In genomic region chr5:115179068-115179958, GRCh38 we compare ENCODE assay signal across 8 cellular contexts. TPM values are rescaled to one million over a fixed set of nuclear protein-coding genes. Genes with fewer than 3 reads are reported as not detected.
DNase-seq lines count a peak whose midpoint lies in the region; ATAC-seq lines count a peak whose summit lies in the region.

No MANE protein-coding gene starts in this region.

- ATAC-seq in GM21447 (IDR thresholded peaks at IDR 0.05; ENCODE audit: unreplicated experiment) = peak; percentile 26

- no peak overlapping the region for H3K27ac ChIP-seq in effector memory CD4-positive, alpha-beta T cell (ENCODE audit: insufficient read depth, low read length, poor library complexity, severe bottlenecking)

- DNase-seq in DMS53 (lab: John Stamatoyannopoulos, UW) = peak; percentile 79
- peak; percentile 16 for DNase-seq in MG63
- no peak for DNase-seq in effector memory CD4-positive, alpha-beta T cell
- DNase-seq in COLO829 (ENCODE audit: low spot score) = no peak
- no peak for DNase-seq in NCI-H2081 treated with DMSO at 0.1 percent for 48 hours (lab: John Stamatoyannopoulos, UW)
- DNase-seq in NCI-H1930 (lab: John Stamatoyannopoulos, UW) = no peak

- no peak overlapping the region for H3K9ac ChIP-seq in mucosa of stomach (ENCODE audit: low read length)

- H3K9me3 ChIP-seq in MG63 (no peaks in the 10 kb centered on the region; the same call in 1 of the 2 replicates), mucosa of stomach (ENCODE audit: control insufficient read depth, low read length) (no peaks in the 10 kb centered on the region)
- no peaks in the 10 kb centered on the region for H3K9me3 ChIP-seq in effector memory CD4-positive, alpha-beta T cell (ENCODE audit: control insufficient read depth, low read length)

- H3K4me3 ChIP-seq in MG63 = peak overlapping the region; percentile 43
- peak overlapping the region; percentile 50 for H3K4me3 ChIP-seq in effector memory CD4-positive, alpha-beta T cell (ENCODE audit: insufficient read depth, low read depth, low read length, poor library complexity, severe bottlenecking)
- H3K4me3 ChIP-seq in mucosa of stomach (ENCODE audit: low read length) = peak overlapping the region; percentile 37

- H3K27me3 ChIP-seq in MG63 = peaks cover 47% of the 10 kb centered on the region
- H3K27me3 ChIP-seq in effector memory CD4-positive, alpha-beta T cell (replicated peaks; ENCODE audit: control insufficient read depth, insufficient read depth, low read length, poor library complexity, severe bottlenecking) = peaks cover 55% of the 10 kb centered on the region
- H3K27me3 ChIP-seq in mucosa of stomach (ENCODE audit: control insufficient read depth, insufficient read depth, low read length) = peaks cover 58% of the 10 kb centered on the region

- peaks cover 12% of the 10 kb centered on the region for H3K4me1 ChIP-seq in effector memory CD4-positive, alpha-beta T cell (ENCODE audit: control insufficient read depth, insufficient read depth, low read length, poor library complexity, severe bottlenecking)
- peaks cover 19% of the 10 kb centered on the region for H3K4me1 ChIP-seq in mucosa of stomach (ENCODE audit: control insufficient read depth, insufficient read depth, low read length)

- no peaks in the 10 kb centered on the region for H3K36me3 ChIP-seq in MG63
- no peaks in the 10 kb centered on the region for H3K36me3 ChIP-seq in effector memory CD4-positive, alpha-beta T cell (ENCODE audit: control insufficient read depth, insufficient read depth, low read length)
- H3K36me3 ChIP-seq in mucosa of stomach (ENCODE audit: control insufficient read depth, insufficient read depth, low read length) = no peaks in the 10 kb centered on the region

RNA-seq across cellular contexts. Expression of gene TRIM36, which starts 9.6 kb away (rescaled TPM):
- total RNA-seq in MG63 (2014; rRNA removed; shearing (Covaris generic); ENCODE audit: low replicate concordance) = 0.10 TPM in 1 of 2 replicates, not detected in the other

Comparison
In these comparisons a context has a peak if more than half of its experiments do, and no peak if none do; other contexts are left out.
1. DNase-seq: peak in DMS53 (single experiment) and MG63 (single experiment); none in effector memory CD4-positive, alpha-beta T cell (0 of 3), COLO829 (single experiment), NCI-H2081 treated with DMSO at 0.1 percent for 48 hours (single experiment) and NCI-H1930 (0 of 2).
2. Peak in every context shown above with its lines, with median percentiles within 50 percentile points of each other: H3K4me3 ChIP-seq.